In genomic region chr11:116782728-116783127, GRCh38 we compare ENCODE assay signal across 17 cellular contexts. TPM values are rescaled to one million over a fixed set of nuclear protein-coding genes. Genes with fewer than 3 reads are reported as not detected.
DNase-seq lines count a peak whose midpoint lies in the region; ATAC-seq and TF ChIP-seq lines count a peak whose summit lies in the region.
"Had no signal": no experiment of that assay in that cellular context is flagged by ENCODE, and none has a peak within 500 bp of the region (broad histone marks: within the 10 kb centered on the region; RNA-seq: fewer than 3 reads in every experiment).

No MANE protein-coding gene starts in this region.

- ATAC-seq in GM18520 (IDR thresholded peaks at IDR 0.05; ENCODE audit: unreplicated experiment) = no peak
- ATAC-seq: gastroesophageal sphincter, Panc1 had no signal

- H3K36me3 ChIP-seq in brain microvascular endothelial cell (replicated peaks) = peaks cover 72% of the 10 kb centered on the region

- H3K27ac ChIP-seq in brain microvascular endothelial cell = no peak overlapping the region
- H3K27ac ChIP-seq: BLaER1, dorsolateral prefrontal cortex, gastroesophageal sphincter, stomach had no signal

- no peak overlapping the region for H3K4me3 ChIP-seq in brain microvascular endothelial cell (ENCODE audit: low read depth, low read length)
- H3K4me3 ChIP-seq: BLaER1, dorsolateral prefrontal cortex, gastroesophageal sphincter, stomach had no signal

- in situ Hi-C loops in brain microvascular endothelial cell (cut with HindIII; ENCODE audit: low pct_ligation_motif_present, low sequenced_read_pairs) = no loop called here

- DNase-seq in stimulated activated CD4-positive, alpha-beta T cell treated with anti-CD3 and anti-CD28 coated beads, Interleukin-15, amount 100 ng/mL, for 24 hours = peak; percentile 22
- no peak for DNase-seq in stimulated activated CD4-positive, alpha-beta T cell treated with anti-CD3 and anti-CD28 coated beads, Interleukin-4, amount 100 ng/mL, for 4 hours
- peak; percentile 88 for DNase-seq in RPMI7951 (ENCODE audit: low read depth)
- DNase-seq in dermis blood vessel endothelial cell = peak; percentile 23
- no peak for DNase-seq in brain microvascular endothelial cell
- no peak for DNase-seq in mucosa of gallbladder (ENCODE audit: low spot score)
- no peak for DNase-seq in stimulated activated CD4-positive, alpha-beta T cell treated with anti-CD3 and anti-CD28 coated beads, Interleukin-1b, Interleukin-23, amount 100 ng/mL, for 48 hours
- DNase-seq: dorsolateral prefrontal cortex; NCI-H1092 treated with DMSO at 0.1 percent for 48 hours; NCI-H345; stimulated activated CD4-positive, alpha-beta T cell treated with anti-CD3 and anti-CD28 coated beads, Interleukin-4, amount 100 ng/mL, for 24 hours; stomach had no signal

- H3K27me3 ChIP-seq in brain microvascular endothelial cell (replicated peaks) = no peaks in the 10 kb centered on the region
- H3K27me3 ChIP-seq: BLaER1, dorsolateral prefrontal cortex, gastroesophageal sphincter, stomach had no signal

- no peak for TF ChIP-seq CTCF in brain microvascular endothelial cell (IDR thresholded peaks at IDR 0.05; ENCODE audit: low read depth, low read length, missing control alignments)

RNA-seq across cellular contexts. Expression of gene ZPR1, which starts 5.1 kb away (rescaled TPM):
- 61.7 and 63.3 TPM in 2 replicates for total RNA-seq in RPMI7951 (2014; rRNA removed; shearing (Covaris generic))
- total RNA-seq in dermis blood vessel endothelial cell = 39.5 and 48.5 TPM in 2 replicates
- total RNA-seq in mucosa of gallbladder = 48.1 TPM

RNA-seq across cellular contexts. Expression of gene APOA5, which starts 9.0 kb away (rescaled TPM):
- not detected in 2 replicates for total RNA-seq in RPMI7951 (2014; rRNA removed; shearing (Covaris generic))
- total RNA-seq in dermis blood vessel endothelial cell (not detected in 2 replicates), mucosa of gallbladder (0.29 TPM)
- total RNA-seq: gastroesophageal sphincter, kidney epithelial cell, stomach had no signal

RNA-seq across cellular contexts. Expression of gene BUD13, which starts 9.9 kb away (rescaled TPM):
- total RNA-seq in RPMI7951 (2014; rRNA removed; shearing (Covaris generic)) = 19.5 and 23.2 TPM in 2 replicates
- total RNA-seq in dermis blood vessel endothelial cell = 17.2 and 17.9 TPM in 2 replicates
- total RNA-seq in mucosa of gallbladder = 14.0 TPM

RNA-seq across cellular contexts. Expression of gene APOA4, which starts 40.4 kb away (rescaled TPM):
- total RNA-seq in RPMI7951 (2014; rRNA removed; shearing (Covaris generic)) = not detected in 2 replicates
- total RNA-seq in dermis blood vessel endothelial cell (not detected in 2 replicates), mucosa of gallbladder (not detected)
- total RNA-seq: dorsolateral prefrontal cortex, kidney epithelial cell had no signal

RNA-seq across cellular contexts. Expression of gene APOC3, which starts 47.0 kb away (rescaled TPM):
- not detected in 2 replicates for total RNA-seq in RPMI7951 (2014; rRNA removed; shearing (Covaris generic))
- total RNA-seq in dermis blood vessel endothelial cell (not detected in 2 replicates), mucosa of gallbladder (8.4 TPM)
- total RNA-seq: dorsolateral prefrontal cortex, kidney epithelial cell had no signal

Comparison
In these comparisons a context has a peak if more than half of its experiments do, and no peak if none do; other contexts are left out.
1. DNase-seq: peak in stimulated activated CD4-positive, alpha-beta T cell treated with anti-CD3 and anti-CD28 coated beads, Interleukin-15, amount 100 ng/mL, for 24 hours (single experiment), RPMI7951 (single experiment) and dermis blood vessel endothelial cell (single experiment); none in stimulated activated CD4-positive, alpha-beta T cell treated with anti-CD3 and anti-CD28 coated beads, Interleukin-4, amount 100 ng/mL, for 4 hours (0 of 2), brain microvascular endothelial cell (single experiment), mucosa of gallbladder (single experiment) and stimulated activated CD4-positive, alpha-beta T cell treated with anti-CD3 and anti-CD28 coated beads, Interleukin-1b, Interleukin-23, amount 100 ng/mL, for 48 hours (single experiment).